In the genomic region with DNA sequence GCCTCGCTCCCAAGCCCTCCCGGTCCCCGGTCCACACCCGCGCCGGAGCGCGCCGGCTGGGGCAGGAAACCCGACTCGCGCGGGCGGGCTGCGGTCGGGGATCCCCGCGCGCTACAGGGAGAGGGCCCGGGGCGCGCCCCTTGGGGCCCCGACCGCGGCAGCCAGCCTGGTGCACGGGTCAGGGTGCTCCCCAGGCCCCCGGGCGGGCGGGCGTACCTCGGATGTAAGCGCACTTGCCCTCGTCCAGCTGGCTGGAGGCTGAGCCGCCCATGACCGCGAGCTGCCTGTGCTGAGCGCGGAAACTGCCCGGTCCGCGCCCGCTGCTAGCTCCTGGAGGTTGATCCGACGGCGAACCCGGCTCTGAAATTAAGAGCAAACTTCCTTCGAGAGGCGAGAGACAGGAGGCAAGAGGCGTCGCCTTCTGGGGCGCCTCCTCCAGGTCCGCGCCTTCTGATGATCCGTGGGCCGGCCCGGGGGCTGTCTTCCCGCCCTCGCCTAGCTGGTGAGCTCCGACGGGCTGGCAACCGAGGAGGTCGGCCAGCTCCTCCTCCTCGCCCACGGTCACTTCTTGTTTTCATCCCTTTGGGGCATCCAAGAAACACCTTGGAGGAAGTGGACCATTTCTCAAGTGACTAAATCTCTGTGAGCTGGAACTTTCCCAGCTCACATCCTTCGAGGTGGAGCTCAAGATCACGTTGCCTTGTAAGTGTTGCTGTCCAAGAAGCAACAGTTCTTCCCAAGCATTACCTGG, we compare ENCODE assay signal across 1 cellular context.
TF ChIP-seq lines count a peak whose summit lies in the region.

A gene with protein sequence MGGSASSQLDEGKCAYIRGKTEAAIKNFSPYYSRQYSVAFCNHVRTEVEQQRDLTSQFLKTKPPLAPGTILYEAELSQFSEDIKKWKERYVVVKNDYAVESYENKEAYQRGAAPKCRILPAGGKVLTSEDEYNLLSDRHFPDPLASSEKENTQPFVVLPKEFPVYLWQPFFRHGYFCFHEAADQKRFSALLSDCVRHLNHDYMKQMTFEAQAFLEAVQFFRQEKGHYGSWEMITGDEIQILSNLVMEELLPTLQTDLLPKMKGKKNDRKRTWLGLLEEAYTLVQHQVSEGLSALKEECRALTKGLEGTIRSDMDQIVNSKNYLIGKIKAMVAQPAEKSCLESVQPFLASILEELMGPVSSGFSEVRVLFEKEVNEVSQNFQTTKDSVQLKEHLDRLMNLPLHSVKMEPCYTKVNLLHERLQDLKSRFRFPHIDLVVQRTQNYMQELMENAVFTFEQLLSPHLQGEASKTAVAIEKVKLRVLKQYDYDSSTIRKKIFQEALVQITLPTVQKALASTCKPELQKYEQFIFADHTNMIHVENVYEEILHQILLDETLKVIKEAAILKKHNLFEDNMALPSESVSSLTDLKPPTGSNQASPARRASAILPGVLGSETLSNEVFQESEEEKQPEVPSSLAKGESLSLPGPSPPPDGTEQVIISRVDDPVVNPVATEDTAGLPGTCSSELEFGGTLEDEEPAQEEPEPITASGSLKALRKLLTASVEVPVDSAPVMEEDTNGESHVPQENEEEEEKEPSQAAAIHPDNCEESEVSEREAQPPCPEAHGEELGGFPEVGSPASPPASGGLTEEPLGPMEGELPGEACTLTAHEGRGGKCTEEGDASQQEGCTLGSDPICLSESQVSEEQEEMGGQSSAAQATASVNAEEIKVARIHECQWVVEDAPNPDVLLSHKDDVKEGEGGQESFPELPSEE (minus strand): TSS at position 423 of the 751 bp plus-strand sequence. CDS start 152 bp downstream, at position 271.

TF ChIP-seq in GM12878, 131 proteins besides CTCF, POLR2A, EP300 and RAD21 (continued from another document and continues in another):
- TF ChIP-seq, protein P1, sequence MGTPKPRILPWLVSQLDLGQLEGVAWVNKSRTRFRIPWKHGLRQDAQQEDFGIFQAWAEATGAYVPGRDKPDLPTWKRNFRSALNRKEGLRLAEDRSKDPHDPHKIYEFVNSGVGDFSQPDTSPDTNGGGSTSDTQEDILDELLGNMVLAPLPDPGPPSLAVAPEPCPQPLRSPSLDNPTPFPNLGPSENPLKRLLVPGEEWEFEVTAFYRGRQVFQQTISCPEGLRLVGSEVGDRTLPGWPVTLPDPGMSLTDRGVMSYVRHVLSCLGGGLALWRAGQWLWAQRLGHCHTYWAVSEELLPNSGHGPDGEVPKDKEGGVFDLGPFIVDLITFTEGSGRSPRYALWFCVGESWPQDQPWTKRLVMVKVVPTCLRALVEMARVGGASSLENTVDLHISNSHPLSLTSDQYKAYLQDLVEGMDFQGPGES (IDR thresholded peaks at IDR 0.05): no peak
- TF ChIP-seq ZNF217 (IDR thresholded peaks at IDR 0.05): peak; percentile 68; the same call in 1 of the 2 replicates
- TF ChIP-seq MYC (IDR thresholded peaks at IDR 0.05; ENCODE audit: insufficient read depth, insufficient read length, insufficient replicate concordance, low read length, severe bottlenecking): no peak
- TF ChIP-seq GABPA (IDR thresholded peaks at IDR 0.05; ENCODE audit: low read depth): peak; percentile 31; the same call in 1 of the 2 replicates
- peak; percentile 50 for TF ChIP-seq NR2C1 (IDR thresholded peaks at IDR 0.05)
- TF ChIP-seq, protein P2, sequence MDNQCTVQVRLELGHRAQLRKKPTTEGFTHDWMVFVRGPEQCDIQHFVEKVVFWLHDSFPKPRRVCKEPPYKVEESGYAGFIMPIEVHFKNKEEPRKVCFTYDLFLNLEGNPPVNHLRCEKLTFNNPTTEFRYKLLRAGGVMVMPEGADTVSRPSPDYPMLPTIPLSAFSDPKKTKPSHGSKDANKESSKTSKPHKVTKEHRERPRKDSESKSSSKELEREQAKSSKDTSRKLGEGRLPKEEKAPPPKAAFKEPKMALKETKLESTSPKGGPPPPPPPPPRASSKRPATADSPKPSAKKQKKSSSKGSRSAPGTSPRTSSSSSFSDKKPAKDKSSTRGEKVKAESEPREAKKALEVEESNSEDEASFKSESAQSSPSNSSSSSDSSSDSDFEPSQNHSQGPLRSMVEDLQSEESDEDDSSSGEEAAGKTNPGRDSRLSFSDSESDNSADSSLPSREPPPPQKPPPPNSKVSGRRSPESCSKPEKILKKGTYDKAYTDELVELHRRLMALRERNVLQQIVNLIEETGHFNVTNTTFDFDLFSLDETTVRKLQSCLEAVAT (IDR thresholded peaks at IDR 0.05): no peak
- no peak for TF ChIP-seq SIX5 (IDR thresholded peaks at IDR 0.05; ENCODE audit: low read depth, low read length, severe bottlenecking)
- TF ChIP-seq FOS (IDR thresholded peaks at IDR 0.05; ENCODE audit: borderline replicate concordance, extremely low read depth, insufficient read length): no peak
- peak; percentile 99 for TF ChIP-seq GATAD2B (conservative IDR thresholded peaks at IDR 0.05; ENCODE audit: low read depth)
- TF ChIP-seq IKZF2 (IDR thresholded peaks at IDR 0.05): 0 out of 4 replicates have a peak, but pooled peaks of 1 of the 2 experiments have one; percentile 22
- TF ChIP-seq, protein P3, sequence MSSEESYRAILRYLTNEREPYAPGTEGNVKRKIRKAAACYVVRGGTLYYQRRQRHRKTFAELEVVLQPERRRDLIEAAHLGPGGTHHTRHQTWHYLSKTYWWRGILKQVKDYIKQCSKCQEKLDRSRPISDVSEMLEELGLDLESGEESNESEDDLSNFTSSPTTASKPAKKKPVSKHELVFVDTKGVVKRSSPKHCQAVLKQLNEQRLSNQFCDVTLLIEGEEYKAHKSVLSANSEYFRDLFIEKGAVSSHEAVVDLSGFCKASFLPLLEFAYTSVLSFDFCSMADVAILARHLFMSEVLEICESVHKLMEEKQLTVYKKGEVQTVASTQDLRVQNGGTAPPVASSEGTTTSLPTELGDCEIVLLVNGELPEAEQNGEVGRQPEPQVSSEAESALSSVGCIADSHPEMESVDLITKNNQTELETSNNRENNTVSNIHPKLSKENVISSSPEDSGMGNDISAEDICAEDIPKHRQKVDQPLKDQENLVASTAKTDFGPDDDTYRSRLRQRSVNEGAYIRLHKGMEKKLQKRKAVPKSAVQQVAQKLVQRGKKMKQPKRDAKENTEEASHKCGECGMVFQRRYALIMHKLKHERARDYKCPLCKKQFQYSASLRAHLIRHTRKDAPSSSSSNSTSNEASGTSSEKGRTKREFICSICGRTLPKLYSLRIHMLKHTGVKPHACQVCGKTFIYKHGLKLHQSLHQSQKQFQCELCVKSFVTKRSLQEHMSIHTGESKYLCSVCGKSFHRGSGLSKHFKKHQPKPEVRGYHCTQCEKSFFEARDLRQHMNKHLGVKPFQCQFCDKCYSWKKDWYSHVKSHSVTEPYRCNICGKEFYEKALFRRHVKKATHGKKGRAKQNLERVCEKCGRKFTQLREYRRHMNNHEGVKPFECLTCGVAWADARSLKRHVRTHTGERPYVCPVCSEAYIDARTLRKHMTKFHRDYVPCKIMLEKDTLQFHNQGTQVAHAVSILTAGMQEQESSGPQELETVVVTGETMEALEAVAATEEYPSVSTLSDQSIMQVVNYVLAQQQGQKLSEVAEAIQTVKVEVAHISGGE (CRISPR knock-in tag; IDR thresholded peaks at IDR 0.05): no peak
- TF ChIP-seq, protein P4, sequence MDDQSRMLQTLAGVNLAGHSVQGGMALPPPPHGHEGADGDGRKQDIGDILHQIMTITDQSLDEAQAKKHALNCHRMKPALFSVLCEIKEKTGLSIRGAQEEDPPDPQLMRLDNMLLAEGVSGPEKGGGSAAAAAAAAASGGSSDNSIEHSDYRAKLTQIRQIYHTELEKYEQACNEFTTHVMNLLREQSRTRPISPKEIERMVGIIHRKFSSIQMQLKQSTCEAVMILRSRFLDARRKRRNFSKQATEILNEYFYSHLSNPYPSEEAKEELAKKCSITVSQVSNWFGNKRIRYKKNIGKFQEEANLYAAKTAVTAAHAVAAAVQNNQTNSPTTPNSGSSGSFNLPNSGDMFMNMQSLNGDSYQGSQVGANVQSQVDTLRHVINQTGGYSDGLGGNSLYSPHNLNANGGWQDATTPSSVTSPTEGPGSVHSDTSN (IDR thresholded peaks at IDR 0.05; ENCODE audit: insufficient replicate concordance, low read depth, low read length): no peak
- TF ChIP-seq, protein P5, sequence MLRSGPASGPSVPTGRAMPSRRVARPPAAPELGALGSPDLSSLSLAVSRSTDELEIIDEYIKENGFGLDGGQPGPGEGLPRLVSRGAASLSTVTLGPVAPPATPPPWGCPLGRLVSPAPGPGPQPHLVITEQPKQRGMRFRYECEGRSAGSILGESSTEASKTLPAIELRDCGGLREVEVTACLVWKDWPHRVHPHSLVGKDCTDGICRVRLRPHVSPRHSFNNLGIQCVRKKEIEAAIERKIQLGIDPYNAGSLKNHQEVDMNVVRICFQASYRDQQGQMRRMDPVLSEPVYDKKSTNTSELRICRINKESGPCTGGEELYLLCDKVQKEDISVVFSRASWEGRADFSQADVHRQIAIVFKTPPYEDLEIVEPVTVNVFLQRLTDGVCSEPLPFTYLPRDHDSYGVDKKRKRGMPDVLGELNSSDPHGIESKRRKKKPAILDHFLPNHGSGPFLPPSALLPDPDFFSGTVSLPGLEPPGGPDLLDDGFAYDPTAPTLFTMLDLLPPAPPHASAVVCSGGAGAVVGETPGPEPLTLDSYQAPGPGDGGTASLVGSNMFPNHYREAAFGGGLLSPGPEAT (IDR thresholded peaks at IDR 0.05; ENCODE audit: low read depth): no peak
- peak; percentile 67 for TF ChIP-seq SMAD5 (IDR thresholded peaks at IDR 0.05; ENCODE audit: low read depth)
- TF ChIP-seq MEF2B (IDR thresholded peaks at IDR 0.05; ENCODE audit: partially characterized antibody, poor library complexity, severe bottlenecking): no peak
- TF ChIP-seq, protein P6, sequence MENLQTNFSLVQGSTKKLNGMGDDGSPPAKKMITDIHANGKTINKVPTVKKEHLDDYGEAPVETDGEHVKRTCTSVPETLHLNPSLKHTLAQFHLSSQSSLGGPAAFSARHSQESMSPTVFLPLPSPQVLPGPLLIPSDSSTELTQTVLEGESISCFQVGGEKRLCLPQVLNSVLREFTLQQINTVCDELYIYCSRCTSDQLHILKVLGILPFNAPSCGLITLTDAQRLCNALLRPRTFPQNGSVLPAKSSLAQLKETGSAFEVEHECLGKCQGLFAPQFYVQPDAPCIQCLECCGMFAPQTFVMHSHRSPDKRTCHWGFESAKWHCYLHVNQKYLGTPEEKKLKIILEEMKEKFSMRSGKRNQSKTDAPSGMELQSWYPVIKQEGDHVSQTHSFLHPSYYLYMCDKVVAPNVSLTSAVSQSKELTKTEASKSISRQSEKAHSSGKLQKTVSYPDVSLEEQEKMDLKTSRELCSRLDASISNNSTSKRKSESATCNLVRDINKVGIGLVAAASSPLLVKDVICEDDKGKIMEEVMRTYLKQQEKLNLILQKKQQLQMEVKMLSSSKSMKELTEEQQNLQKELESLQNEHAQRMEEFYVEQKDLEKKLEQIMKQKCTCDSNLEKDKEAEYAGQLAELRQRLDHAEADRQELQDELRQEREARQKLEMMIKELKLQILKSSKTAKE (IDR thresholded peaks at IDR 0.05; ENCODE audit: low read depth, poor library complexity, severe bottlenecking): no peak
- TF ChIP-seq TCF7 (IDR thresholded peaks at IDR 0.05; ENCODE audit: borderline replicate concordance): no peak
- TF ChIP-seq, protein P7, sequence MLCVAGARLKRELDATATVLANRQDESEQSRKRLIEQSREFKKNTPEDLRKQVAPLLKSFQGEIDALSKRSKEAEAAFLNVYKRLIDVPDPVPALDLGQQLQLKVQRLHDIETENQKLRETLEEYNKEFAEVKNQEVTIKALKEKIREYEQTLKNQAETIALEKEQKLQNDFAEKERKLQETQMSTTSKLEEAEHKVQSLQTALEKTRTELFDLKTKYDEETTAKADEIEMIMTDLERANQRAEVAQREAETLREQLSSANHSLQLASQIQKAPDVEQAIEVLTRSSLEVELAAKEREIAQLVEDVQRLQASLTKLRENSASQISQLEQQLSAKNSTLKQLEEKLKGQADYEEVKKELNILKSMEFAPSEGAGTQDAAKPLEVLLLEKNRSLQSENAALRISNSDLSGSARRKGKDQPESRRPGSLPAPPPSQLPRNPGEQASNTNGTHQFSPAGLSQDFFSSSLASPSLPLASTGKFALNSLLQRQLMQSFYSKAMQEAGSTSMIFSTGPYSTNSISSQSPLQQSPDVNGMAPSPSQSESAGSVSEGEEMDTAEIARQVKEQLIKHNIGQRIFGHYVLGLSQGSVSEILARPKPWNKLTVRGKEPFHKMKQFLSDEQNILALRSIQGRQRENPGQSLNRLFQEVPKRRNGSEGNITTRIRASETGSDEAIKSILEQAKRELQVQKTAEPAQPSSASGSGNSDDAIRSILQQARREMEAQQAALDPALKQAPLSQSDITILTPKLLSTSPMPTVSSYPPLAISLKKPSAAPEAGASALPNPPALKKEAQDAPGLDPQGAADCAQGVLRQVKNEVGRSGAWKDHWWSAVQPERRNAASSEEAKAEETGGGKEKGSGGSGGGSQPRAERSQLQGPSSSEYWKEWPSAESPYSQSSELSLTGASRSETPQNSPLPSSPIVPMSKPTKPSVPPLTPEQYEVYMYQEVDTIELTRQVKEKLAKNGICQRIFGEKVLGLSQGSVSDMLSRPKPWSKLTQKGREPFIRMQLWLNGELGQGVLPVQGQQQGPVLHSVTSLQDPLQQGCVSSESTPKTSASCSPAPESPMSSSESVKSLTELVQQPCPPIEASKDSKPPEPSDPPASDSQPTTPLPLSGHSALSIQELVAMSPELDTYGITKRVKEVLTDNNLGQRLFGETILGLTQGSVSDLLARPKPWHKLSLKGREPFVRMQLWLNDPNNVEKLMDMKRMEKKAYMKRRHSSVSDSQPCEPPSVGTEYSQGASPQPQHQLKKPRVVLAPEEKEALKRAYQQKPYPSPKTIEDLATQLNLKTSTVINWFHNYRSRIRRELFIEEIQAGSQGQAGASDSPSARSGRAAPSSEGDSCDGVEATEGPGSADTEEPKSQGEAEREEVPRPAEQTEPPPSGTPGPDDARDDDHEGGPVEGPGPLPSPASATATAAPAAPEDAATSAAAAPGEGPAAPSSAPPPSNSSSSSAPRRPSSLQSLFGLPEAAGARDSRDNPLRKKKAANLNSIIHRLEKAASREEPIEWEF (IDR thresholded peaks at IDR 0.05; ENCODE audit: insufficient replicate concordance, low read depth, low read length): no peak
- TF ChIP-seq RELA (IDR thresholded peaks at IDR 0.05; ENCODE audit: borderline replicate concordance, partially characterized antibody): peak; percentile 77
- no peak for TF ChIP-seq ZZZ3 (IDR thresholded peaks at IDR 0.05; ENCODE audit: control insufficient read depth, insufficient read length, low read depth)
- TF ChIP-seq TARDBP (IDR thresholded peaks at IDR 0.05; ENCODE audit: borderline replicate concordance): no peak; the same call in 1 of the 2 replicates
- TF ChIP-seq, protein P8, sequence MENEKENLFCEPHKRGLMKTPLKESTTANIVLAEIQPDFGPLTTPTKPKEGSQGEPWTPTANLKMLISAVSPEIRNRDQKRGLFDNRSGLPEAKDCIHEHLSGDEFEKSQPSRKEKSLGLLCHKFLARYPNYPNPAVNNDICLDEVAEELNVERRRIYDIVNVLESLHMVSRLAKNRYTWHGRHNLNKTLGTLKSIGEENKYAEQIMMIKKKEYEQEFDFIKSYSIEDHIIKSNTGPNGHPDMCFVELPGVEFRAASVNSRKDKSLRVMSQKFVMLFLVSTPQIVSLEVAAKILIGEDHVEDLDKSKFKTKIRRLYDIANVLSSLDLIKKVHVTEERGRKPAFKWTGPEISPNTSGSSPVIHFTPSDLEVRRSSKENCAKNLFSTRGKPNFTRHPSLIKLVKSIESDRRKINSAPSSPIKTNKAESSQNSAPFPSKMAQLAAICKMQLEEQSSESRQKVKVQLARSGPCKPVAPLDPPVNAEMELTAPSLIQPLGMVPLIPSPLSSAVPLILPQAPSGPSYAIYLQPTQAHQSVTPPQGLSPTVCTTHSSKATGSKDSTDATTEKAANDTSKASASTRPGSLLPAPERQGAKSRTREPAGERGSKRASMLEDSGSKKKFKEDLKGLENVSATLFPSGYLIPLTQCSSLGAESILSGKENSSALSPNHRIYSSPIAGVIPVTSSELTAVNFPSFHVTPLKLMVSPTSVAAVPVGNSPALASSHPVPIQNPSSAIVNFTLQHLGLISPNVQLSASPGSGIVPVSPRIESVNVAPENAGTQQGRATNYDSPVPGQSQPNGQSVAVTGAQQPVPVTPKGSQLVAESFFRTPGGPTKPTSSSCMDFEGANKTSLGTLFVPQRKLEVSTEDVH (IDR thresholded peaks at IDR 0.05; ENCODE audit: low read depth, partially characterized antibody): no peak
- TF ChIP-seq ZSCAN29 (IDR thresholded peaks at IDR 0.05): no peak
- TF ChIP-seq SREBF2 (IDR thresholded peaks at IDR 0.05; ENCODE audit: low read length): no peak
- TF ChIP-seq TCF3 (IDR thresholded peaks at IDR 0.05; ENCODE audit: borderline replicate concordance, insufficient read depth, low read depth, low read length): peak; percentile 71
